9 cellular contexts compared by ENCODE assay signal in genomic region chr2:144183744-144184143, GRCh38.
DNase-seq lines count a peak whose midpoint lies in the region; ATAC-seq and TF ChIP-seq lines count a peak whose summit lies in the region.
"Had no signal": no experiment of that assay in that cellular context is flagged by ENCODE, and none has a peak within 500 bp of the region (broad histone marks: within the 10 kb centered on the region; RNA-seq: fewer than 3 reads in every experiment).

No MANE protein-coding gene starts in this region.

- H3K27me3 ChIP-seq in transverse colon (no peaks in the 10 kb centered on the region), neuronal stem cell (ENCODE audit: control insufficient read depth in 3 of 3, insufficient read depth in 3 of 3, low read depth in 1 of 3, low read length in 3 of 3) (no peaks in the 10 kb centered on the region)

- no peaks in the 10 kb centered on the region for H3K27me3 Mint-ChIP-seq in activated CD8-positive, alpha-beta T cell treated with anti-CD3 and anti-CD28 coated beads for 36 hours

- CTCF ChIA-PET in activated CD8-positive, alpha-beta T cell treated with anti-CD3 and anti-CD28 coated beads for 36 hours (lab: Charles Lee) = interaction anchor here (0.7 to 1.6 kb wide), 5 partner anchors 11 to 145 kb away, joined by 3 to 4 read pairs (median 3); no protein-coding TSS in a partner anchor

- in situ Hi-C loops in transverse colon (cut with MboI; ENCODE audit: low pct_ligation_motif_present in 1 of 4, low pct_unique_long_range_greater_than_20kb in 1 of 4, low sequenced_read_pairs in 3 of 4) = no loop called here

- no peak overlapping the region for H3K23ac ChIP-seq in neuronal stem cell (ENCODE audit: low read depth, low read length, poor library complexity)

- no peak for TF ChIP-seq CTCF in activated CD8-positive, alpha-beta T cell treated with anti-CD3 and anti-CD28 coated beads for 36 hours (IDR thresholded peaks at IDR 0.05)
- TF ChIP-seq CTCF in transverse colon (IDR thresholded peaks at IDR 0.05) = no peak

- POLR2A ChIA-PET in activated CD8-positive, alpha-beta T cell treated with anti-CD3 and anti-CD28 coated beads for 36 hours (lab: Charles Lee) = interaction anchor here (0.6 to 2.0 kb wide), 5 partner anchors 10 to 175 kb away, joined by 3 to 7 read pairs (median 4); no protein-coding TSS in a partner anchor

- H3K36me3 Mint-ChIP-seq in activated CD8-positive, alpha-beta T cell treated with anti-CD3 and anti-CD28 coated beads for 36 hours (ENCODE audit: low read depth) = peaks cover 15% of the 10 kb centered on the region

- no peak overlapping the region for H3K14ac ChIP-seq in neuronal stem cell (ENCODE audit: low read length)

- H4K91ac ChIP-seq in neuronal stem cell (ENCODE audit: low read depth, low read length, poor library complexity) = no peak overlapping the region

- H3K27ac ChIP-seq in transverse colon = no peak overlapping the region
- no peak overlapping the region for H3K27ac ChIP-seq in neuronal stem cell (replicated peaks; ENCODE audit: low read length)

- no peak overlapping the region for H2BK5ac ChIP-seq in neuronal stem cell (ENCODE audit: low read length)

- H3K4me1 Mint-ChIP-seq in activated CD8-positive, alpha-beta T cell treated with anti-CD3 and anti-CD28 coated beads for 36 hours (ENCODE audit: low read depth) = peaks cover 59% of the 10 kb centered on the region

- peaks cover 1% of the 10 kb centered on the region for H3K9me3 Mint-ChIP-seq in activated CD8-positive, alpha-beta T cell treated with anti-CD3 and anti-CD28 coated beads for 36 hours

- no peaks in the 10 kb centered on the region for H3K9me3 ChIP-seq in transverse colon
- H3K9me3 ChIP-seq in neuronal stem cell (replicated peaks in 1 of 2; ENCODE audit: control insufficient read depth in 2 of 2, insufficient read depth in 1 of 2, low read depth in 1 of 2, low read length in 2 of 2) = no peaks in the 10 kb centered on the region

- no peak overlapping the region for H3K9ac ChIP-seq in neuronal stem cell (ENCODE audit: low read depth, low read length, poor library complexity)

- H2BK120ac ChIP-seq in neuronal stem cell (ENCODE audit: low read depth, low read length) = no peak overlapping the region

- DNase-seq in GM19240 (ENCODE audit: insufficient read length, low spot score) (peak; percentile 19), germinal center (ENCODE audit: low spot score) (peak; percentile 26), transverse colon (peak; percentile 19), HUDEP-2 (lab: John Stamatoyannopoulos, UW; ENCODE audit: unreplicated experiment in 76 of 76) (no peak), left lobe of liver (ENCODE audit: low spot score) (no peak), neuronal stem cell (ENCODE audit: low spot score) (no peak)
- DNase-seq in activated CD8-positive, alpha-beta T cell treated with anti-CD3 and anti-CD28 coated beads for 36 hours = peak; percentile 92

- H2BK12ac ChIP-seq in neuronal stem cell (ENCODE audit: low read length) = no peak overlapping the region

- TF ChIP-seq EP300 in transverse colon (IDR thresholded peaks at IDR 0.05; ENCODE audit: low read depth) = no peak

- no peaks in the 10 kb centered on the region for H3K79me1 ChIP-seq in neuronal stem cell (ENCODE audit: low read depth, low read length)

- no peak overlapping the region for H2AK5ac ChIP-seq in neuronal stem cell (ENCODE audit: low read depth, low read length)

- H3K4me1 ChIP-seq in transverse colon (no peaks in the 10 kb centered on the region), neuronal stem cell (ENCODE audit: control insufficient read depth in 2 of 2, insufficient read depth in 1 of 2, low read depth in 1 of 2, low read length in 2 of 2) (no peaks in the 10 kb centered on the region)

- TF ChIP-seq POLR2A in transverse colon (IDR thresholded peaks at IDR 0.05) = no peak

- H3K36me3 ChIP-seq in transverse colon = no peaks in the 10 kb centered on the region
- no peaks in the 10 kb centered on the region for H3K36me3 ChIP-seq in neuronal stem cell (replicated peaks in 1 of 2; ENCODE audit: control insufficient read depth in 2 of 2, insufficient read depth in 2 of 2, low read length in 2 of 2)

- H3K27ac Mint-ChIP-seq in activated CD8-positive, alpha-beta T cell treated with anti-CD3 and anti-CD28 coated beads for 36 hours = peak overlapping the region; percentile 90

- intact Hi-C loops in activated CD8-positive, alpha-beta T cell treated with anti-CD3 and anti-CD28 coated beads for 36 hours (cut with micrococcal nuclease) = loop anchor here (5.0 to 10.0 kb wide), 2 partner anchors 144 to 331 kb away; no protein-coding TSS in a partner anchor
- intact Hi-C loops in transverse colon (cut with DNase I; ENCODE audit: low total_unique reads) = no loop called here

- 61 to 74% methylated on average over 5 to 9 of the region's 9 CpGs for WGBS in transverse colon (ENCODE audit: low coverage in 1 of 2), 2 donors
- WGBS in neuronal stem cell (ENCODE audit: extremely low coverage in 2 of 2, insufficient read length in 2 of 2, insufficient replicate concordance in 1 of 2), 2 donors = no CpG with 5 or more reads among the region's 9 CpGs

- no peak overlapping the region for H4K8ac ChIP-seq in neuronal stem cell (ENCODE audit: low read depth, low read length)

- no peak overlapping the region for H3K18ac ChIP-seq in neuronal stem cell (ENCODE audit: low read length)

- H3K4me2 ChIP-seq in neuronal stem cell (ENCODE audit: insufficient read depth, low read length, poor library complexity, severe bottlenecking) = no peak overlapping the region

- no peak overlapping the region for H3K4me3 ChIP-seq in transverse colon
- no peak overlapping the region for H3K4me3 ChIP-seq in neuronal stem cell (ENCODE audit: low read length in 2 of 2)
- H3K4me3 ChIP-seq: skin epidermis had no signal

- no peak overlapping the region for H2AFZ ChIP-seq in neuronal stem cell (ENCODE audit: low read length)

- H3K4me3 Mint-ChIP-seq in activated CD8-positive, alpha-beta T cell treated with anti-CD3 and anti-CD28 coated beads for 36 hours = peak overlapping the region; percentile 32

- no peak overlapping the region for H3K4ac ChIP-seq in neuronal stem cell (ENCODE audit: low read length)

- peak; percentile 98 for ATAC-seq in HG03159 (IDR thresholded peaks at IDR 0.05; ENCODE audit: unreplicated experiment)
- ATAC-seq in activated CD8-positive, alpha-beta T cell treated with anti-CD3 and anti-CD28 coated beads for 36 hours = peak; percentile 99
- no peak for ATAC-seq in left lobe of liver

- H2BK15ac ChIP-seq in neuronal stem cell (ENCODE audit: low read length) = no peak overlapping the region

Comparison
In these comparisons a context has a peak if more than half of its experiments do, and no peak if none do; other contexts are left out.
1. DNase-seq: peak in GM19240 (single experiment), activated CD8-positive, alpha-beta T cell treated with anti-CD3 and anti-CD28 coated beads for 36 hours (single experiment), germinal center (single experiment) and transverse colon (single experiment); none in HUDEP-2 (0 of 76), left lobe of liver (single experiment) and neuronal stem cell (single experiment).